2 cellular contexts compared by ENCODE assay signal in the genomic region with DNA sequence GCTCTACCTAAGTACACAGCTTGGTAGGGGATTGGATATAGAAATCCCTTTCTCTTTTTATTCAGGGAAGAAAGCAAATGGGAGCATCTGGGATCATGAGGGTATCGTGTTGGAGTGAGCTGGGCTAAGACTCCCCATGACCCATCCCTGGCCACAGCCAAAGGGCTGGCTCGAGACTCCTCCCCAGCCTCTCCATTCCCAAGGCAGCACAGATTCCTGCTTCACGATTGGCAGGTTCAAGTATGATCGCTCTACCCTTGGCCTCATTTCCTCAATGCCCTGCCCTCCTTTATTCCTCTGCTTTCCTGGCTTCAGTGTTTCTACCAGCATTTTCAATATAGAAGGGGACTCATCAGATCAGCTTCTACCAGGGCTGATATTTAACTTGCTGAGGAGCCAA.
TF ChIP-seq lines count a peak whose summit lies in the region.

No MANE protein-coding gene starts in this region.

TF ChIP-seq in H1, 55 proteins besides CTCF, POLR2A, EP300 and RAD21:
- TF ChIP-seq, protein P1, sequence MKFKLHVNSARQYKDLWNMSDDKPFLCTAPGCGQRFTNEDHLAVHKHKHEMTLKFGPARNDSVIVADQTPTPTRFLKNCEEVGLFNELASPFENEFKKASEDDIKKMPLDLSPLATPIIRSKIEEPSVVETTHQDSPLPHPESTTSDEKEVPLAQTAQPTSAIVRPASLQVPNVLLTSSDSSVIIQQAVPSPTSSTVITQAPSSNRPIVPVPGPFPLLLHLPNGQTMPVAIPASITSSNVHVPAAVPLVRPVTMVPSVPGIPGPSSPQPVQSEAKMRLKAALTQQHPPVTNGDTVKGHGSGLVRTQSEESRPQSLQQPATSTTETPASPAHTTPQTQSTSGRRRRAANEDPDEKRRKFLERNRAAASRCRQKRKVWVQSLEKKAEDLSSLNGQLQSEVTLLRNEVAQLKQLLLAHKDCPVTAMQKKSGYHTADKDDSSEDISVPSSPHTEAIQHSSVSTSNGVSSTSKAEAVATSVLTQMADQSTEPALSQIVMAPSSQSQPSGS (IDR thresholded peaks at IDR 0.05; ENCODE audit: low read length) = no peak
- TF ChIP-seq RXRA (IDR thresholded peaks at IDR 0.05; ENCODE audit: insufficient read depth, low read depth, low read length) = no peak
- no peak for TF ChIP-seq CBX5 (IDR thresholded peaks at IDR 0.05; ENCODE audit: low read depth, low read length)
- TF ChIP-seq TBP (IDR thresholded peaks at IDR 0.05; ENCODE audit: low read depth, low read length) = no peak

TF ChIP-seq in GM12891, 5 proteins besides CTCF, POLR2A, EP300 and RAD21:
- no peak for TF ChIP-seq SPI1 (IDR thresholded peaks at IDR 0.05; ENCODE audit: low read depth, low read length)
- TF ChIP-seq POU2F2 (IDR thresholded peaks at IDR 0.05; ENCODE audit: low read depth, low read length) = no peak
- no peak for TF ChIP-seq PAX5 (IDR thresholded peaks at IDR 0.05; ENCODE audit: insufficient read depth, low read length, severe bottlenecking)
- no peak for TF ChIP-seq POLR2AphosphoS5 (IDR thresholded peaks at IDR 0.05; ENCODE audit: low read depth, low read length)
- no peak for TF ChIP-seq TAF1 (IDR thresholded peaks at IDR 0.05; ENCODE audit: low read depth, low read length)
